1 cellular context compared by ENCODE assay signal in genomic region chr2:43142921-43143438, GRCh38.
A peak's percentile ranks its signal among the peaks of the same experiment; 100 is the strongest.
TF ChIP-seq lines count a peak whose summit lies in the region.

No MANE protein-coding gene starts in this region.

TF ChIP-seq in HepG2, 621 proteins besides CTCF, POLR2A, EP300 and RAD21 (continued from another document and continues in another):
- TF ChIP-seq MBNL3 (CRISPR knock-in tag; conservative IDR thresholded peaks at IDR 0.05) (no peak), ARNTL (CRISPR knock-in tag; IDR thresholded peaks at IDR 0.05) (no peak), ZFP82 (CRISPR knock-in tag; IDR thresholded peaks at IDR 0.05; ENCODE audit: borderline replicate concordance) (no peak), THYN1 (CRISPR knock-in tag; IDR thresholded peaks at IDR 0.05; ENCODE audit: borderline replicate concordance, low read depth) (no peak), ZFY (CRISPR knock-in tag; IDR thresholded peaks at IDR 0.05) (peak; percentile 73), ZNF670 (CRISPR knock-in tag; IDR thresholded peaks at IDR 0.05; ENCODE audit: borderline replicate concordance) (no peak), FOSL2 (CRISPR knock-in tag; IDR thresholded peaks at IDR 0.05) (peak; percentile 54), ZBTB43 (CRISPR knock-in tag; conservative IDR thresholded peaks at IDR 0.05) (no peak), MAZ (IDR thresholded peaks at IDR 0.05; ENCODE audit: borderline replicate concordance, low read depth, low read length) (no peak), MAZ (CRISPR knock-in tag; IDR thresholded peaks at IDR 0.05; ENCODE audit: low read depth) (no peak), MXD4 (CRISPR knock-in tag; IDR thresholded peaks at IDR 0.05) (no peak; the same call in 1 of the 2 replicates), DNMT1 (CRISPR knock-in tag; IDR thresholded peaks at IDR 0.05) (no peak), GLMP (CRISPR knock-in tag; IDR thresholded peaks at IDR 0.05; ENCODE audit: borderline replicate concordance) (no peak), ZNF530 (CRISPR knock-in tag; IDR thresholded peaks at IDR 0.05; ENCODE audit: low read depth) (no peak), ZNF251 (CRISPR knock-in tag; IDR thresholded peaks at IDR 0.05) (no peak), MATR3 (CRISPR knock-in tag; IDR thresholded peaks at IDR 0.05) (no peak), SRSF1 (optimal IDR thresholded peaks at IDR 0.05; ENCODE audit: low read depth, low read length) (no peak), ARHGAP35 (CRISPR knock-in tag; IDR thresholded peaks at IDR 0.05; ENCODE audit: borderline replicate concordance) (no peak), ZNF10 (CRISPR knock-in tag; IDR thresholded peaks at IDR 0.05; ENCODE audit: borderline replicate concordance, low read depth) (no peak), SALL1 (CRISPR knock-in tag; IDR thresholded peaks at IDR 0.05) (peak; percentile 54; the same call in 1 of the 2 replicates), ZNF30 (CRISPR knock-in tag; IDR thresholded peaks at IDR 0.05) (no peak), ZSCAN25 (CRISPR knock-in tag; IDR thresholded peaks at IDR 0.05) (peak; percentile 49; the same call in 1 of the 2 replicates), SOX5 (CRISPR knock-in tag; IDR thresholded peaks at IDR 0.05; ENCODE audit: borderline replicate concordance) (0 out of 2 replicates have a peak, but pooled peaks have one; percentile 12), RCOR2 (CRISPR knock-in tag; IDR thresholded peaks at IDR 0.05) (no peak), ZNF550 (CRISPR knock-in tag; IDR thresholded peaks at IDR 0.05; ENCODE audit: borderline replicate concordance) (no peak), FOXO1 (CRISPR knock-in tag; IDR thresholded peaks at IDR 0.05) (no peak), ZMAT3 (CRISPR knock-in tag; conservative IDR thresholded peaks at IDR 0.05) (no peak), KDM3A (CRISPR knock-in tag; IDR thresholded peaks at IDR 0.05; ENCODE audit: low read depth) (no peak), IKZF5 (CRISPR knock-in tag; IDR thresholded peaks at IDR 0.05) (0 out of 2 replicates have a peak, but pooled peaks have one; percentile 28)
- TF ChIP-seq, protein P1, sequence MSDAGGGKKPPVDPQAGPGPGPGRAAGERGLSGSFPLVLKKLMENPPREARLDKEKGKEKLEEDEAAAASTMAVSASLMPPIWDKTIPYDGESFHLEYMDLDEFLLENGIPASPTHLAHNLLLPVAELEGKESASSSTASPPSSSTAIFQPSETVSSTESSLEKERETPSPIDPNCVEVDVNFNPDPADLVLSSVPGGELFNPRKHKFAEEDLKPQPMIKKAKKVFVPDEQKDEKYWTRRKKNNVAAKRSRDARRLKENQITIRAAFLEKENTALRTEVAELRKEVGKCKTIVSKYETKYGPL (CRISPR knock-in tag; IDR thresholded peaks at IDR 0.05): no peak
- TF ChIP-seq, protein P2, sequence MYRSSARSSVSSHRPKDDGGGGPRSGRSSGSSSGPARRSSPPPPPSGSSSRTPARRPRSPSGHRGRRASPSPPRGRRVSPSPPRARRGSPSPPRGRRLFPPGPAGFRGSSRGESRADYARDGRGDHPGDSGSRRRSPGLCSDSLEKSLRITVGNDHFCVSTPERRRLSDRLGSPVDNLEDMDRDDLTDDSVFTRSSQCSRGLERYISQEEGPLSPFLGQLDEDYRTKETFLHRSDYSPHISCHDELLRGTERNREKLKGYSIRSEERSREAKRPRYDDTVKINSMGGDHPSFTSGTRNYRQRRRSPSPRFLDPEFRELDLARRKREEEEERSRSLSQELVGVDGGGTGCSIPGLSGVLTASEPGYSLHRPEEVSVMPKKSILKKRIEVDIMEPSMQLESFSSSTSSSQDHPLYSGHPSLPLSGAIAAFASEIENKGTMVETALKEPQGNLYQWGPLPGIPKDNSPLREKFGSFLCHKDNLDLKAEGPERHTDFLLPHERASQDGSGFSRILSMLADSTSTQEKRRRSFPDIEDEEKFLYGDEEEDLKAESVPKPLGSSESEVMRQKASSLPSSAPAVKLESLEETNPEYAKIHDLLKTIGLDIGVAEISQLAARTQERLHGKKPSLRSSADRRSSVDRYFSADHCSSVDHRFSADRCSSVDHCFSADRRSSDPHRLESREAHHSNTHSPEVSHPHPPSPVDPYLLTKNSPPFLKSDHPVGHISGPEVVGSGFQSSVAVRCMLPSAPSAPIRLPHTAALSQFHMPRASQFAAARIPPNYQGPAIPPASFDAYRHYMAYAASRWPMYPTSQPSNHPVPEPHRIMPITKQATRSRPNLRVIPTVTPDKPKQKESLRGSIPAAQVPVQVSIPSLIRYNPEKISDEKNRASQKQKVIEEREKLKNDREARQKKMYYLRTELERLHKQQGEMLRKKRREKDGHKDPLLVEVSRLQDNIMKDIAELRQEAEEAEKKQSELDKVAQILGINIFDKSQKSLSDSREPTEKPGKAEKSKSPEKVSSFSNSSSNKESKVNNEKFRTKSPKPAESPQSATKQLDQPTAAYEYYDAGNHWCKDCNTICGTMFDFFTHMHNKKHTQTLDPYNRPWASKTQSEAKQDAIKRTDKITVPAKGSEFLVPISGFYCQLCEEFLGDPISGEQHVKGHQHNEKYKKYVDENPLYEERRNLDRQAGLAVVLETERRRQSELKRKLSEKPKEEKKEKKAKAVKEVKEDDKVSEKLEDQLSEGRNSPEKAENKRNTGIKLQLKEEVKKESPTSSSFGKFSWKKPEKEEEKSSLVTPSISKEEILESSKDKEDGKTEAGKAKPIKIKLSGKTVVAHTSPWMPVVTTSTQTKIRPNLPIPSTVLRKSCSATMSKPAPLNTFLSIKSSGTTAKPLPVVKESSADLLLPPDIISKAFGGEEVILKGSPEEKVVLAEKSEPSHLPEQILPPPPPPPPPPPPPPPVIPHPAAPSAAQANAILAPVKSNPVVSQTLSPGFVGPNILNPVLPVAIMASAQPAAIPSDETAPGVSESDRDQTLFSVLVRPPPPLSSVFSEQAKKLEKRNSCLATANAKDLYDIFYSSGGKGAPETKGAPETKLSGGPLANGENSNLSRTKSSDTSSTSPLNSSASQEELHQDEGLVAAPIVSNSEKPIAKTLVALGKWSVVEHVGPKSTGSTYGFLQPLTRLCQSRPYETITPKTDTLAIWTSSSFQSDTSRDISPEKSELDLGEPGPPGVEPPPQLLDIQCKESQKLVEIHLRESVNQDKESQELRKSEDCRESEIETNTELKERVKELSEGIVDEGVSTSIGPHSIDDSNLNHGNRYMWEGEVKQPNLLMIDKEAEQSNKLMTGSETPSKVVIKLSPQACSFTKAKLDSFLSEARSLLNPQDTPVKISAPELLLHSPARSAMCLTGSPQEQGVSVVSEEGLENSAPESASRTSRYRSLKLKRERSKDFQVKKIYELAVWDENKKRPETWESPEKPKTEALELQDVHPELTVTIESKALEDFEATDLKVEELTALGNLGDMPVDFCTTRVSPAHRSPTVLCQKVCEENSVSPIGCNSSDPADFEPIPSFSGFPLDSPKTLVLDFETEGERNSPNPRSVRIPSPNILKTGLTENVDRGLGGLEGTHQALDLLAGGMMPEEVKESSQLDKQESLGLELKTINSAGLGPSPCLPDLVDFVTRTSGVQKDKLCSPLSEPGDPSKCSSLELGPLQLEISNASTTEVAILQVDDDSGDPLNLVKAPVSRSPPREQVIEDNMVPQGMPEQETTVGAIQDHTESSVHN (CRISPR knock-in tag; IDR thresholded peaks at IDR 0.05): no peak
- TF ChIP-seq, protein P3, sequence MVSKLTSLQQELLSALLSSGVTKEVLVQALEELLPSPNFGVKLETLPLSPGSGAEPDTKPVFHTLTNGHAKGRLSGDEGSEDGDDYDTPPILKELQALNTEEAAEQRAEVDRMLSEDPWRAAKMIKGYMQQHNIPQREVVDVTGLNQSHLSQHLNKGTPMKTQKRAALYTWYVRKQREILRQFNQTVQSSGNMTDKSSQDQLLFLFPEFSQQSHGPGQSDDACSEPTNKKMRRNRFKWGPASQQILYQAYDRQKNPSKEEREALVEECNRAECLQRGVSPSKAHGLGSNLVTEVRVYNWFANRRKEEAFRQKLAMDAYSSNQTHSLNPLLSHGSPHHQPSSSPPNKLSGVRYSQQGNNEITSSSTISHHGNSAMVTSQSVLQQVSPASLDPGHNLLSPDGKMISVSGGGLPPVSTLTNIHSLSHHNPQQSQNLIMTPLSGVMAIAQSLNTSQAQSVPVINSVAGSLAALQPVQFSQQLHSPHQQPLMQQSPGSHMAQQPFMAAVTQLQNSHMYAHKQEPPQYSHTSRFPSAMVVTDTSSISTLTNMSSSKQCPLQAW (CRISPR knock-in tag; IDR thresholded peaks at IDR 0.05): 0 out of 2 replicates have a peak, but pooled peaks have one; percentile 12
- TF ChIP-seq, protein P4, sequence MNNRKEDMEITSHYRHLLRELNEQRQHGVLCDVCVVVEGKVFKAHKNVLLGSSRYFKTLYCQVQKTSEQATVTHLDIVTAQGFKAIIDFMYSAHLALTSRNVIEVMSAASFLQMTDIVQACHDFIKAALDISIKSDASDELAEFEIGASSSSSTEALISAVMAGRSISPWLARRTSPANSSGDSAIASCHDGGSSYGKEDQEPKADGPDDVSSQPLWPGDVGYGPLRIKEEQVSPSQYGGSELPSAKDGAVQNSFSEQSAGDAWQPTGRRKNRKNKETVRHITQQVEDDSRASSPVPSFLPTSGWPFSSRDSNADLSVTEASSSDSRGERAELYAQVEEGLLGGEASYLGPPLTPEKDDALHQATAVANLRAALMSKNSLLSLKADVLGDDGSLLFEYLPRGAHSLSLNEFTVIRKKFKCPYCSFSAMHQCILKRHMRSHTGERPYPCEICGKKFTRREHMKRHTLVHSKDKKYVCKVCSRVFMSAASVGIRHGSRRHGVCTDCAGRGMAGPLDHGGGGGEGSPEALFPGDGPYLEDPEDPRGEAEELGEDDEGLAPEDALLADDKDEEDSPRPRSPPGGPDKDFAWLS (CRISPR knock-in tag; IDR thresholded peaks at IDR 0.05; ENCODE audit: borderline replicate concordance): no peak
- TF ChIP-seq, protein P5, sequence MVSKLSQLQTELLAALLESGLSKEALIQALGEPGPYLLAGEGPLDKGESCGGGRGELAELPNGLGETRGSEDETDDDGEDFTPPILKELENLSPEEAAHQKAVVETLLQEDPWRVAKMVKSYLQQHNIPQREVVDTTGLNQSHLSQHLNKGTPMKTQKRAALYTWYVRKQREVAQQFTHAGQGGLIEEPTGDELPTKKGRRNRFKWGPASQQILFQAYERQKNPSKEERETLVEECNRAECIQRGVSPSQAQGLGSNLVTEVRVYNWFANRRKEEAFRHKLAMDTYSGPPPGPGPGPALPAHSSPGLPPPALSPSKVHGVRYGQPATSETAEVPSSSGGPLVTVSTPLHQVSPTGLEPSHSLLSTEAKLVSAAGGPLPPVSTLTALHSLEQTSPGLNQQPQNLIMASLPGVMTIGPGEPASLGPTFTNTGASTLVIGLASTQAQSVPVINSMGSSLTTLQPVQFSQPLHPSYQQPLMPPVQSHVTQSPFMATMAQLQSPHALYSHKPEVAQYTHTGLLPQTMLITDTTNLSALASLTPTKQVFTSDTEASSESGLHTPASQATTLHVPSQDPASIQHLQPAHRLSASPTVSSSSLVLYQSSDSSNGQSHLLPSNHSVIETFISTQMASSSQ (IDR thresholded peaks at IDR 0.05; ENCODE audit: low read depth): no peak
- TF ChIP-seq, protein P5 (CRISPR knock-in tag; IDR thresholded peaks at IDR 0.05; ENCODE audit: borderline replicate concordance): no peak
- TF ChIP-seq, protein P6, sequence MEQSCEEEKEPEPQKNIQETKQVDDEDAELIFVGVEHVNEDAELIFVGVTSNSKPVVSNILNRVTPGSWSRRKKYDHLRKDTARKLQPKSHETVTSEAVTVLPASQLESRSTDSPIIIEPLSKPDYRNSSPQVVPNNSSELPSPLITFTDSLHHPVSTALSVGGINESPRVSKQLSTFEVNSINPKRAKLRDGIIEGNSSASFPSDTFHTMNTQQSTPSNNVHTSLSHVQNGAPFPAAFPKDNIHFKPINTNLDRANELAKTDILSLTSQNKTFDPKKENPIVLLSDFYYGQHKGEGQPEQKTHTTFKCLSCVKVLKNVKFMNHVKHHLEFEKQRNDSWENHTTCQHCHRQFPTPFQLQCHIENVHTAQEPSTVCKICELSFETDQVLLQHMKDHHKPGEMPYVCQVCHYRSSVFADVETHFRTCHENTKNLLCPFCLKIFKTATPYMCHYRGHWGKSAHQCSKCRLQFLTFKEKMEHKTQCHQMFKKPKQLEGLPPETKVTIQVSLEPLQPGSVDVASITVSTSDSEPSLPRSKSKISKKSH (CRISPR knock-in tag; IDR thresholded peaks at IDR 0.05; ENCODE audit: borderline replicate concordance): no peak
- TF ChIP-seq, protein P7, sequence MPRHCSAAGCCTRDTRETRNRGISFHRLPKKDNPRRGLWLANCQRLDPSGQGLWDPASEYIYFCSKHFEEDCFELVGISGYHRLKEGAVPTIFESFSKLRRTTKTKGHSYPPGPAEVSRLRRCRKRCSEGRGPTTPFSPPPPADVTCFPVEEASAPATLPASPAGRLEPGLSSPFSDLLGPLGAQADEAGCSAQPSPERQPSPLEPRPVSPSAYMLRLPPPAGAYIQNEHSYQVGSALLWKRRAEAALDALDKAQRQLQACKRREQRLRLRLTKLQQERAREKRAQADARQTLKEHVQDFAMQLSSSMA (CRISPR knock-in tag; IDR thresholded peaks at IDR 0.05): no peak
